In genomic region chr12:78726854-78727253, GRCh38 we compare ENCODE assay signal across 22 cellular contexts.
"Had no signal": no experiment of that assay in that cellular context is flagged by ENCODE, and none has a peak within 500 bp of the region (broad histone marks: within the 10 kb centered on the region; RNA-seq: fewer than 3 reads in every experiment).

No MANE protein-coding gene starts in this region.

- H3K4me3 ChIP-seq: esophagus muscularis mucosa, gastroesophageal sphincter, heart left ventricle, sigmoid colon, upper lobe of right lung had no signal

- H3K9me3 Mint-ChIP-seq: activated CD4-positive, alpha-beta T cell treated with anti-CD3 and anti-CD28 coated beads, Interleukin-2, amount 10 ng/mL, durations not matched to agents 24 days and 14 days; activated naive CD8-positive, alpha-beta T cell treated with anti-CD3 and anti-CD28 coated beads, Interleukin-2, amount 50 U/mL, for 24 hours; brain had no signal

- H3K36me3 ChIP-seq: esophagus muscularis mucosa, gastroesophageal sphincter, heart left ventricle, neutrophil, sigmoid colon, upper lobe of right lung had no signal

- H3K27me3 Mint-ChIP-seq: activated CD4-positive, alpha-beta T cell treated with anti-CD3 and anti-CD28 coated beads, Interleukin-2, amount 10 ng/mL, durations not matched to agents 24 days and 14 days; activated naive CD4-positive, alpha-beta T cell treated with anti-CD3 and anti-CD28 coated beads, Interleukin-2, amount 10 ng/mL, durations not matched to agents 7 days and 5 days; activated naive CD8-positive, alpha-beta T cell treated with anti-CD3 and anti-CD28 coated beads, Interleukin-2, amount 50 U/mL, for 24 hours; brain had no signal

- H3K4me1 ChIP-seq: esophagus muscularis mucosa, gastroesophageal sphincter, heart left ventricle, sigmoid colon, upper lobe of right lung had no signal

- DNase-seq: activated CD4-positive, alpha-beta T cell treated with anti-CD3 and anti-CD28 coated beads, Interleukin-2, amount 10 ng/mL, durations not matched to agents 24 days and 14 days; activated CD8-positive, alpha-beta memory T cell treated with anti-CD3 and anti-CD28 coated beads, Interleukin-2, amount 50 U/mL, for 48 hours; activated CD8-positive, alpha-beta T cell treated with anti-CD3 and anti-CD28 coated beads, Interleukin-2, amount 10 ng/mL, durations not matched to agents 7 days and 5 days; activated effector memory CD4-positive, alpha-beta T cell treated with Interleukin-2 at 50 U/mL for 16 hours; activated naive CD4-positive, alpha-beta T cell treated with anti-CD3 and anti-CD28 coated beads, Interleukin-2, amount 10 ng/mL, durations not matched to agents 7 days and 5 days; activated naive CD8-positive, alpha-beta T cell treated with anti-CD3 and anti-CD28 coated beads, Interleukin-2, amount 50 U/mL, for 24 hours; activated T-cell treated with anti-CD3 and anti-CD28 coated beads, Interleukin-2, amount 50 U/mL, for 48 hours; anterior cingulate cortex; central memory CD4-positive, alpha-beta T cell; cortex of kidney; heart left ventricle; immature natural killer cell; natural killer cell; sigmoid colon; stimulated activated CD4-positive, alpha-beta T cell treated with anti-CD3 and anti-CD28 coated beads, Interleukin-4, amount 100 ng/mL, for 24 hours; T-helper 9 cell; upper lobe of right lung had no signal

- H3K4me3 Mint-ChIP-seq: activated CD4-positive, alpha-beta T cell treated with anti-CD3 and anti-CD28 coated beads, Interleukin-2, amount 10 ng/mL, durations not matched to agents 24 days and 14 days; activated CD8-positive, alpha-beta T cell treated with anti-CD3 and anti-CD28 coated beads, Interleukin-2, amount 10 ng/mL, durations not matched to agents 7 days and 5 days; activated naive CD4-positive, alpha-beta T cell treated with anti-CD3 and anti-CD28 coated beads, Interleukin-2, amount 10 ng/mL, durations not matched to agents 7 days and 5 days; activated naive CD8-positive, alpha-beta T cell treated with anti-CD3 and anti-CD28 coated beads, Interleukin-2, amount 50 U/mL, for 24 hours; brain; immature natural killer cell; natural killer cell; stimulated activated effector memory CD8-positive, alpha-beta T cell treated with anti-CD3 and anti-CD28 coated beads, Interleukin-12 subunit alpha, Interleukin-12 subunit beta, amount 100 ng/mL, for 72 hours had no signal

- H3K9me3 ChIP-seq: esophagus muscularis mucosa, gastroesophageal sphincter, heart left ventricle, neutrophil, sigmoid colon, upper lobe of right lung had no signal

- H3K27ac ChIP-seq: esophagus muscularis mucosa, gastroesophageal sphincter, heart left ventricle, neutrophil, sigmoid colon, upper lobe of right lung had no signal

- H3K36me3 Mint-ChIP-seq: activated naive CD4-positive, alpha-beta T cell treated with anti-CD3 and anti-CD28 coated beads, Interleukin-2, amount 10 ng/mL, durations not matched to agents 7 days and 5 days; brain; immature natural killer cell; stimulated activated effector memory CD8-positive, alpha-beta T cell treated with anti-CD3 and anti-CD28 coated beads, Interleukin-12 subunit alpha, Interleukin-12 subunit beta, amount 100 ng/mL, for 72 hours had no signal

- H3K4me1 Mint-ChIP-seq: activated CD4-positive, alpha-beta T cell treated with anti-CD3 and anti-CD28 coated beads, Interleukin-2, amount 10 ng/mL, durations not matched to agents 24 days and 14 days; activated naive CD4-positive, alpha-beta T cell treated with anti-CD3 and anti-CD28 coated beads, Interleukin-2, amount 10 ng/mL, durations not matched to agents 7 days and 5 days; activated naive CD8-positive, alpha-beta T cell treated with anti-CD3 and anti-CD28 coated beads, Interleukin-2, amount 50 U/mL, for 24 hours; immature natural killer cell; natural killer cell; stimulated activated effector memory CD8-positive, alpha-beta T cell treated with anti-CD3 and anti-CD28 coated beads, Interleukin-12 subunit alpha, Interleukin-12 subunit beta, amount 100 ng/mL, for 72 hours had no signal

- H3K27ac Mint-ChIP-seq: activated CD4-positive, alpha-beta T cell treated with anti-CD3 and anti-CD28 coated beads, Interleukin-2, amount 10 ng/mL, durations not matched to agents 24 days and 14 days; activated CD8-positive, alpha-beta T cell treated with anti-CD3 and anti-CD28 coated beads, Interleukin-2, amount 10 ng/mL, durations not matched to agents 7 days and 5 days; activated naive CD4-positive, alpha-beta T cell treated with anti-CD3 and anti-CD28 coated beads, Interleukin-2, amount 10 ng/mL, durations not matched to agents 7 days and 5 days; activated naive CD8-positive, alpha-beta T cell treated with anti-CD3 and anti-CD28 coated beads, Interleukin-2, amount 50 U/mL, for 24 hours; immature natural killer cell; natural killer cell; stimulated activated effector memory CD8-positive, alpha-beta T cell treated with anti-CD3 and anti-CD28 coated beads, Interleukin-12 subunit alpha, Interleukin-12 subunit beta, amount 100 ng/mL, for 72 hours had no signal

- H3K27me3 ChIP-seq: esophagus muscularis mucosa, gastroesophageal sphincter, heart left ventricle, neutrophil, sigmoid colon, upper lobe of right lung had no signal
